1 cellular context compared by ENCODE assay signal in genomic region chr18:21327101-21327500, GRCh38.
TF ChIP-seq lines count a peak whose summit lies in the region.

No MANE protein-coding gene starts in this region.

TF ChIP-seq in WTC11, 78 proteins besides CTCF, POLR2A, EP300 and RAD21 (continued from another document):
- no peak for TF ChIP-seq ARID4B (CRISPR knock-in tag; IDR thresholded peaks at IDR 0.05; ENCODE audit: borderline replicate concordance)
- no peak for TF ChIP-seq NR3C1 (CRISPR knock-in tag; conservative IDR thresholded peaks at IDR 0.05; ENCODE audit: low read depth)
- no peak for TF ChIP-seq HMGXB4 (CRISPR knock-in tag; IDR thresholded peaks at IDR 0.05)
- no peak for TF ChIP-seq SP1 (CRISPR knock-in tag; conservative IDR thresholded peaks at IDR 0.05)
- TF ChIP-seq ZNF512 (CRISPR knock-in tag; IDR thresholded peaks at IDR 0.05; ENCODE audit: borderline replicate concordance), result no peak
- TF ChIP-seq NFYB (CRISPR knock-in tag; conservative IDR thresholded peaks at IDR 0.05; ENCODE audit: low read depth), result no peak
- no peak for TF ChIP-seq PRRX2 (CRISPR knock-in tag; IDR thresholded peaks at IDR 0.05)
- no peak for TF ChIP-seq ZNF121 (CRISPR knock-in tag; IDR thresholded peaks at IDR 0.05)
- TF ChIP-seq ZBTB43 (CRISPR knock-in tag; IDR thresholded peaks at IDR 0.05), result no peak
- TF ChIP-seq ZNF219 (CRISPR knock-in tag; IDR thresholded peaks at IDR 0.05; ENCODE audit: borderline replicate concordance), result no peak
- TF ChIP-seq TP53 (CRISPR knock-in tag; IDR thresholded peaks at IDR 0.05), result no peak
- TF ChIP-seq E2F5 (CRISPR knock-in tag; IDR thresholded peaks at IDR 0.05), result no peak
